Comparison of ENCODE assay signal across 21 cellular contexts in the genomic region with DNA sequence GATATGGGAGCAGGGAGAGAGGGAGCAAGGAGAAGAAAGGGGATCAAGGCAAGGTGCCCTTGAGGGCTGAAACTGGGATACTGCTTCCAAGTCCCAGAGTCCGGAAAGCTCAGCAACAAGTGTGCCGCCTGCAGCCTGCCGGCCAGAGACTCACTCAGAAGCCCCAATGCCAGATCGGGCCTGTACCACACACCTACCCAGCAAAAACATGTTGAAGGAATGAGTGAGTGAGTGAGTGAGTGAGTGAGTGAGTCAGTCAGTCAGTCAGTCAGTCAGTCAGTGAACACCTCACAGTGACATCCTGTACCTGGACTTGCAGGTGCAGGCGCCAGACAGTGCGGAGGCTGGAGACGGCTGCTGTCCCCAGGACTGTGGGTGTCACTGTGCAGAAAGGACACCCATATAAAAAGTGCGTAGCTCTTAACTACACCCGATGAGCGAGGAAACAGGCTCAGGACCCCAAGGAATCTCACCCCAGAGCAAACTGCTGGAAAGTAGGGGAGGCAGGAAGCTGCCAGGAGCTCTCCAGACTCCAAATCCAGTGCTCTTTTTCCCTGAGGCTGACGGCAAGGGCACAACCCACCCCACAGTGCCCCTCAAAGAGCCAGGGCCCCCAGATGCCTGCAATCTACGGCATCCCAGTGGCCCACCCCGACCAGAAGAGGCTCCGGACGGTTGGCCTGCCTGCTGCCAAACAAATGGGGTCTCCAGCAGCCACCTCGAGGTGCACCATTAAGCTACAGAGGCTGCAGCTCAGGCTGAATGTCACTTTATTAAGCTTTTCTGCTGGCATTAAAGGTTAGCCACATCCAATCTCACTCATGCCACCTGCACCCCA.
"Had no signal": no experiment of that assay in that cellular context is flagged by ENCODE, and none has a peak within 500 bp of the region (broad histone marks: within the 10 kb centered on the region; RNA-seq: fewer than 3 reads in every experiment).

No MANE protein-coding gene starts in this region.

- H3K36me3 ChIP-seq: esophagus squamous epithelium, gastroesophageal sphincter, neural progenitor cell, prostate gland, upper lobe of left lung had no signal

- ATAC-seq: activated T-cell treated with anti-CD3 and anti-CD28 coated beads, Interleukin-2, amount 50 U/mL, for 72 hours; effector memory CD8-positive, alpha-beta T cell; gastroesophageal sphincter; left colon; stimulated activated naive CD8-positive, alpha-beta T cell treated with anti-CD3 and anti-CD28 coated beads, Interleukin-15, Interleukin-2, amounts not matched to agents 100 U/mL and 50 U/mL, for 24 hours had no signal

- H3K27me3 ChIP-seq: neural progenitor cell, upper lobe of left lung had no signal

- H3K9me3 ChIP-seq: esophagus squamous epithelium, gastroesophageal sphincter, prostate gland, upper lobe of left lung had no signal

- H2AFZ ChIP-seq: neural progenitor cell had no signal

- H3K27ac ChIP-seq: esophagus squamous epithelium, gastroesophageal sphincter, neural progenitor cell, prostate gland, upper lobe of left lung had no signal

- H3K4me1 ChIP-seq: esophagus squamous epithelium, upper lobe of left lung had no signal

- H3K4me2 ChIP-seq: neural progenitor cell had no signal

- DNase-seq: activated B cell treated with CpG ODN at 0.5 μM for 24 hours; activated CD4-positive, alpha-beta T cell treated with anti-CD3 and anti-CD28 coated beads for 4 hours; activated CD4-positive, alpha-beta T cell treated with anti-CD3 and anti-CD28 coated beads, Interleukin-2, amount 50 U/mL, for 48 hours; activated gamma-delta T cell; activated naive CD4-positive, alpha-beta T cell treated with anti-CD3 and anti-CD28 coated beads, Interleukin-2, amount 50 U/mL, for 16 hours; activated T-cell treated with anti-CD3 and anti-CD28 coated beads, Interleukin-2, amount 50 U/mL, for 72 hours; caudate nucleus; effector memory CD8-positive, alpha-beta T cell; esophagus squamous epithelium; islet precursor cell; left colon; mesendoderm; naive B cell; stimulated activated CD4-positive, alpha-beta T cell treated with anti-CD3 and anti-CD28 coated beads, Interleukin-12 subunit alpha, Interleukin-12 subunit beta, amount 100 ng/mL, for 4 hours; stimulated activated CD4-positive, alpha-beta T cell treated with anti-CD3 and anti-CD28 coated beads, Interleukin-4, amount 100 ng/mL, for 4 hours; stimulated activated naive CD8-positive, alpha-beta T cell treated with anti-CD3 and anti-CD28 coated beads, Interleukin-15, Interleukin-2, amounts not matched to agents 100 U/mL and 50 U/mL, for 24 hours; T-helper 9 cell; upper lobe of left lung had no signal

- H3K4me3 ChIP-seq: esophagus squamous epithelium, gastroesophageal sphincter, neural progenitor cell, prostate gland, upper lobe of left lung had no signal
